31 cellular contexts compared by ENCODE assay signal in the genomic region with DNA sequence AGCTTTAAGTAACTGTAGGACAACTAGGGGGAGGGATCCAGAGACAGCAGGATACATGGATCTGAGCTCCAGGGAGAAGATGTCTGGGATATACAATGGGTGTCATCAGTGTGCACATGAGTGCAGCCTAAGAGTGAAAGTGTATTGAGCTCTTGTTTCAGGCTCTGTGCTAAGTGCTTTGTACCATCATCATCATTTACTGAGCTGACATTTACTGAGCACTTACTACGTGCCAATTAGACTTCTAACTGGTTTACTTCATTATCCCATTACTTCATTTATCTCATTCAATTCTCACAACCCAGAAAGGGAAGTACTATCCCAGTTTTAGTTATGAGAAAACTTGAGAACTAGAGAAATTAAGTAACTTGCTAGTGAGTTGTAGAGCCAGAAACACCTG.
"Had no signal": no experiment of that assay in that cellular context is flagged by ENCODE, and none has a peak within 500 bp of the region (broad histone marks: within the 10 kb centered on the region; RNA-seq: fewer than 3 reads in every experiment).

No MANE protein-coding gene starts in this region.

- ATAC-seq: activated CD4-positive, CD25-positive, alpha-beta regulatory T cell treated with anti-CD3 and anti-CD28 coated beads, Interleukin-2, amount 50 U/mL, for 24 hours; activated CD8-positive, alpha-beta memory T cell treated with anti-CD3 and anti-CD28 coated beads, Interleukin-2, amount 10 ng/mL, durations not matched to agents 7 days and 5 days; activated CD8-positive, alpha-beta T cell treated with anti-CD3 and anti-CD28 coated beads, Interleukin-2, amount 10 ng/mL, durations not matched to agents 7 days and 5 days; activated naive CD8-positive, alpha-beta T cell treated with anti-CD3 and anti-CD28 coated beads, Interleukin-2, amount 50 U/mL, for 24 hours; gastroesophageal sphincter; T-helper 17 cell had no signal

- H3K36me3 ChIP-seq: adrenal gland, breast epithelium, cardiac muscle cell, colonic mucosa, esophagus squamous epithelium, gastroesophageal sphincter, WERI-Rb-1 had no signal

- H3K4me3 ChIP-seq: adrenal gland, breast epithelium, cardiac muscle cell, colonic mucosa, esophagus squamous epithelium, gastroesophageal sphincter had no signal

- H3K27me3 ChIP-seq: adrenal gland, breast epithelium, cardiac muscle cell, colonic mucosa had no signal

- H3K27ac ChIP-seq: adrenal gland, breast epithelium, cardiac muscle cell, colonic mucosa, esophagus squamous epithelium, gastroesophageal sphincter, WERI-Rb-1 had no signal

- DNase-seq: activated B cell treated with CpG ODN at 0.5 μM for 24 hours; activated CD4-positive, alpha-beta memory T cell treated with anti-CD3 and anti-CD28 coated beads for 36 hours; activated CD4-positive, alpha-beta T cell treated with anti-CD3 and anti-CD28 coated beads for 48 hours; activated CD8-positive, alpha-beta memory T cell treated with anti-CD3 and anti-CD28 coated beads, Interleukin-2, amount 10 ng/mL, durations not matched to agents 7 days and 5 days; activated CD8-positive, alpha-beta memory T cell treated with anti-CD3 and anti-CD28 coated beads, Interleukin-2, amount 50 U/mL, for 4 hours; activated CD8-positive, alpha-beta T cell treated with anti-CD3 and anti-CD28 coated beads, Interleukin-2, amount 10 ng/mL, durations not matched to agents 7 days and 5 days; activated effector memory CD4-positive, alpha-beta T cell treated with anti-CD3 and anti-CD28 coated beads, Interleukin-2, amount 50 U/mL, for 16 hours; activated naive CD4-positive, alpha-beta T cell treated with anti-CD3 and anti-CD28 coated beads for 36 hours; activated naive CD8-positive, alpha-beta T cell treated with anti-CD3 and anti-CD28 coated beads for 36 hours; activated naive CD8-positive, alpha-beta T cell treated with anti-CD3 and anti-CD28 coated beads, Interleukin-2, amount 50 U/mL, for 24 hours; activated T-cell treated with anti-CD3 and anti-CD28 coated beads, Interleukin-2, amount 50 U/mL, for 1 hour; activated T-cell treated with anti-CD3 and anti-CD28 coated beads, Interleukin-2, amount 50 U/mL, for 48 hours; adrenal gland; amygdala; aorta; central memory CD4-positive, alpha-beta T cell; cerebellar nuclear complex; colonic mucosa; effector CD8-positive, alpha-beta T cell; esophagus squamous epithelium; foreskin melanocyte; head of caudate nucleus; T-helper 17 cell; T1000; WERI-Rb-1 had no signal

- FAIRE-seq: endometrium, endothelial cell of umbilical vein had no signal

- H3K9me3 ChIP-seq: adrenal gland, breast epithelium, colonic mucosa, esophagus squamous epithelium, gastroesophageal sphincter had no signal

- H3K4me1 ChIP-seq: breast epithelium, colonic mucosa, gastroesophageal sphincter had no signal
